Comparison of ENCODE assay signal across 8 cellular contexts in the genomic region with DNA sequence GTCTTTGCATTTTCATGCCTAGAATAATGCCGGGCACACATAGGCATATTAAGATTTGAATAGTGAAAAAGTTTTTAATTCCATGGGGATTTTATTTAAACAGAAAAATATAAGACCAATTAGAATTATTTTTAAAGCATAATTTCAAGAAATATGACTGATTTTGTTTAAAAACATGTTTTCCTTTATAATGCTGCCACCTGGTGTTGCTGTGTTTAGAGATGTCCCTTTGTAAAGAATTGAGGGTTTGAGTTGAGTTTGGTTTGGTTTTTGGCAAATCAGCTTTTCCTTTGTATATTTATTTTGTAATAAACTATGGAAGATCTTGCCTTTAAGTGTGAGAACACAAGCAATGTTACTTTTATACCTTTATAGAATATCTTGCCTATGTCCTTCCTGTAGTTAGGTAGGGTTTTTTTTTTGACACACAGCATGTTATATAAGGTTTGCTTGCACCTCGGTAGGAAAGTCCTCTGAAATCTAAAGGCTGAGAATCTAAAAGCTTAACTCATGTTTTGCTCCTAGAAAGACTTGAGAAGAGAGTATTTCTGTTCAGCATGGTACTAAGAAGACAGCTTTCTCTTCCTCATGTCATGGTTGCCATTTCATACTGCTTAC. TPM values are rescaled to one million over a fixed set of nuclear protein-coding genes. Genes with fewer than 3 reads are reported as not detected.
DNase-seq lines count a peak whose midpoint lies in the region; ATAC-seq and TF ChIP-seq lines count a peak whose summit lies in the region.

No MANE protein-coding gene starts in this region.

- ATAC-seq in body of pancreas: no peak

- H3K4me1 ChIP-seq in body of pancreas: no peaks in the 10 kb centered on the region

- CTCF ChIA-PET in BJ (lab: Yijun Ruan, JAX): interaction anchor here (1.0 to 2.1 kb wide), 4 partner anchors 11 to 270 kb away, joined by 3 to 8 read pairs (median 6); no protein-coding TSS in a partner anchor

- intact Hi-C loops in body of pancreas (cut with DNase I): no loop called here

- H3K27me3 Mint-ChIP-seq in HFFc6 (ENCODE audit: insufficient read depth): no peaks in the 10 kb centered on the region; the same call in none of the 2 replicates

- H3K4me3 ChIP-seq in BJ (ENCODE audit: low read depth, low read length) (no peak overlapping the region), body of pancreas (no peak overlapping the region)

- DNase-seq in BJ (ENCODE audit: low read depth): no peak
- no peak for DNase-seq in HFFc6
- DNase-seq in body of pancreas: no peak
- DNase-seq in midbrain (lab: John Stamatoyannopoulos, UW): peak; percentile 34
- no peak for DNase-seq in NCI-H82 (lab: John Stamatoyannopoulos, UW)
- no peak for DNase-seq in NCI-H2029 (lab: John Stamatoyannopoulos, UW)
- DNase-seq in epidermal melanocyte (ENCODE audit: insufficient read length, low spot score): no peak
- no peak for DNase-seq in NCI-H748 (lab: John Stamatoyannopoulos, UW; ENCODE audit: unreplicated experiment)

- TF ChIP-seq POLR2A in body of pancreas (IDR thresholded peaks at IDR 0.05): no peak

- peaks cover 78% of the 10 kb centered on the region for H3K36me3 Mint-ChIP-seq in HFFc6 (ENCODE audit: low read depth)

- POLR2A ChIA-PET in BJ (lab: Charles Lee): no interaction called here

- peaks cover 11% of the 10 kb centered on the region; the same call in 1 of the 2 replicates for H3K4me1 Mint-ChIP-seq in HFFc6 (ENCODE audit: low read depth)

- H3K9me3 Mint-ChIP-seq in HFFc6: no peaks in the 10 kb centered on the region

- no peaks in the 10 kb centered on the region for H3K9me3 ChIP-seq in body of pancreas

- H3K36me3 ChIP-seq in BJ (ENCODE audit: control insufficient read depth, insufficient read depth, low read length) (peaks cover 9% of the 10 kb centered on the region), body of pancreas (replicated peaks in 1 of 2; ENCODE audit: insufficient read depth in 1 of 2, low read depth in 2 of 2) (peaks cover 7 to 38% of the 10 kb centered on the region in 2 donors)

- peak overlapping the region; percentile 52 for H3K27ac Mint-ChIP-seq in HFFc6

- H3K4me3 Mint-ChIP-seq in HFFc6: no peak overlapping the region

- no peak overlapping the region for H3K27ac ChIP-seq in body of pancreas

- H3K27me3 ChIP-seq in BJ (ENCODE audit: control insufficient read depth, insufficient read depth, low read length): no peaks in the 10 kb centered on the region
- no peaks in the 10 kb centered on the region for H3K27me3 ChIP-seq in body of pancreas

- TF ChIP-seq CTCF in BJ (IDR thresholded peaks at IDR 0.05; ENCODE audit: insufficient read depth, low read depth, low read length) (peak; percentile 39), HFFc6 (IDR thresholded peaks at IDR 0.05) (peak; percentile 76), body of pancreas (IDR thresholded peaks at IDR 0.05) (peak in 6 of 7 experiments; percentile 21 to 66 (median 61))

- 52 to 60% methylated on average over 2 of the region's 2 CpGs for WGBS in body of pancreas, 2 donors

RNA-seq across cellular contexts. Expression of a gene that starts 31.4 kb away (rescaled TPM):
- polyA plus RNA-seq in BJ (2011; rRNA removed): 6.2 and 15.3 TPM in 2 replicates
- polyA minus RNA-seq in BJ (2011; rRNA and poly(A)+ RNA removed): 3.4 and 4.4 TPM in 2 replicates
- 10 to 100 TPM; 12.1 to 15.8 (median 14.6) TPM for total RNA-seq in HFFc6 (2021; fragmentation: NEBNext Ultra II Directional; extraction: Animal tissue kit (Norgen Biotek cat#: 25700))
- 1 to 10 TPM in 1 of 2 donors, under 1 TPM in 1; 0.66 to 2.6 TPM for total RNA-seq in body of pancreas

RNA-seq across cellular contexts. Expression of a gene that starts 35.6 kb away (rescaled TPM):
- 85.5 and 231 TPM in 2 replicates for polyA plus RNA-seq in BJ (2011; rRNA removed)
- polyA minus RNA-seq in BJ (2011; rRNA and poly(A)+ RNA removed): 177 and 258 TPM in 2 replicates
- total RNA-seq in HFFc6 (2021; fragmentation: NEBNext Ultra II Directional; extraction: Animal tissue kit (Norgen Biotek cat#: 25700)): 100 to 1,000 TPM; 217 to 265 (median 233) TPM
- 10 to 100 TPM; 36.8 to 66.9 TPM for total RNA-seq in body of pancreas
